15 cellular contexts compared by ENCODE assay signal in genomic region chr22:18971321-18971751, GRCh38. TPM values are rescaled to one million over a fixed set of nuclear protein-coding genes. Genes with fewer than 3 reads are reported as not detected.
DNase-seq lines count a peak whose midpoint lies in the region; ATAC-seq, FAIRE-seq and TF ChIP-seq lines count a peak whose summit lies in the region.
"Had no signal": no experiment of that assay in that cellular context is flagged by ENCODE, and none has a peak within 500 bp of the region (broad histone marks: within the 10 kb centered on the region; RNA-seq: fewer than 3 reads in every experiment).

No MANE protein-coding gene starts in this region.

- H2AFZ ChIP-seq in trophoblast cell (ENCODE audit: insufficient read depth, low read length, poor library complexity): no peak overlapping the region

- no peaks in the 10 kb centered on the region for H3K9me3 ChIP-seq in RWPE2 (ENCODE audit: severe bottlenecking)
- H3K9me3 ChIP-seq in trophoblast cell (ENCODE audit: insufficient read depth, low read depth, low read length): peaks cover 2% of the 10 kb centered on the region
- H3K9me3 ChIP-seq: testis had no signal

- no peaks in the 10 kb centered on the region for H3K9me3 Mint-ChIP-seq in activated naive CD4-positive, alpha-beta T cell treated with anti-CD3 and anti-CD28 coated beads, Interleukin-2, amount 10 ng/mL, durations not matched to agents 7 days and 5 days
- H3K9me3 Mint-ChIP-seq in glutamatergic neuron (ENCODE audit: unreplicated experiment): peaks cover 5% of the 10 kb centered on the region
- no peaks in the 10 kb centered on the region for H3K9me3 Mint-ChIP-seq in activated T-helper 2 cell treated with anti-CD3 and anti-CD28 coated beads, Interferon-gamma antibody, Interleukin-2, Interleukin-4, amounts not matched to agents 10 μg/mL and 5 μg/mL and 100 μg/mL, durations not matched to agents 14 hours and 24 hours and 36 hours
- H3K9me3 Mint-ChIP-seq: activated naive CD8-positive, alpha-beta T cell treated with anti-CD3 and anti-CD28 coated beads, Interleukin-2, amount 10 ng/mL, durations not matched to agents 7 days and 5 days had no signal

- no peak overlapping the region for H3K14ac ChIP-seq in trophoblast cell (ENCODE audit: low read length)

- H3K4me3 ChIP-seq in RWPE2 (ENCODE audit: severe bottlenecking): peak overlapping the region; percentile 85
- H3K4me3 ChIP-seq in trophoblast cell (ENCODE audit: low read depth, low read length): peak overlapping the region; percentile 78

- H3K27me3 ChIP-seq in RWPE2 (ENCODE audit: insufficient read depth, poor library complexity, severe bottlenecking) (no peaks in the 10 kb centered on the region), trophoblast cell (ENCODE audit: insufficient read depth, low read length) (no peaks in the 10 kb centered on the region)
- H3K27me3 ChIP-seq: testis had no signal

- no peak overlapping the region for H3K18ac ChIP-seq in trophoblast cell (ENCODE audit: low read length)

- no peak overlapping the region for H4K8ac ChIP-seq in trophoblast cell (ENCODE audit: low read depth, low read length)

- H2BK120ac ChIP-seq in trophoblast cell (ENCODE audit: insufficient read depth, low read length, poor library complexity): no peak overlapping the region

- H3K4me2 ChIP-seq in trophoblast cell (ENCODE audit: low read length): peak overlapping the region; percentile 98

- CTCF ChIA-PET in activated naive CD4-positive, alpha-beta T cell treated with anti-CD3 and anti-CD28 coated beads, Interleukin-2, amount 10 ng/mL, durations not matched to agents 7 days and 5 days (lab: Charles Lee): no interaction called here

- no peak overlapping the region for H3K9ac ChIP-seq in trophoblast cell (ENCODE audit: low read length)

- H2AK5ac ChIP-seq in trophoblast cell (ENCODE audit: low read length): no peak overlapping the region

- no CpG with 5 or more reads among the region's 19 CpGs for WGBS in trophoblast cell (ENCODE audit: extremely low coverage, insufficient coverage, insufficient read length)

- no peak overlapping the region for H3K27ac Mint-ChIP-seq in activated naive CD4-positive, alpha-beta T cell treated with anti-CD3 and anti-CD28 coated beads, Interleukin-2, amount 10 ng/mL, durations not matched to agents 7 days and 5 days
- no peak overlapping the region for H3K27ac Mint-ChIP-seq in glutamatergic neuron (ENCODE audit: unreplicated experiment)
- no peak overlapping the region for H3K27ac Mint-ChIP-seq in activated T-helper 2 cell treated with anti-CD3 and anti-CD28 coated beads, Interferon-gamma antibody, Interleukin-2, Interleukin-4, amounts not matched to agents 10 μg/mL and 5 μg/mL and 100 μg/mL, durations not matched to agents 14 hours and 24 hours and 36 hours
- H3K27ac Mint-ChIP-seq: activated naive CD8-positive, alpha-beta T cell treated with anti-CD3 and anti-CD28 coated beads, Interleukin-2, amount 10 ng/mL, durations not matched to agents 7 days and 5 days; CD8-positive, alpha-beta memory T cell had no signal

- no peak for DNase-seq in activated naive CD4-positive, alpha-beta T cell treated with anti-CD3 and anti-CD28 coated beads, Interleukin-2, amount 10 ng/mL, durations not matched to agents 7 days and 5 days
- DNase-seq in activated naive CD4-positive, alpha-beta T cell (lab: John Stamatoyannopoulos, UW): no peak
- DNase-seq in RWPE2 (ENCODE audit: low spot score) (no peak), glutamatergic neuron (no peak), trophoblast cell (no peak), RCC 7860 (ENCODE audit: low spot score) (no peak)
- DNase-seq in activated T-helper 2 cell treated with anti-CD3 and anti-CD28 coated beads, Interferon-gamma antibody, Interleukin-2, Interleukin-4, amounts not matched to agents 10 μg/mL and 5 μg/mL and 100 μg/mL, durations not matched to agents 14 hours and 24 hours and 36 hours (ENCODE audit: low spot score): no peak
- DNase-seq: activated naive CD8-positive, alpha-beta T cell treated with anti-CD3 and anti-CD28 coated beads, Interleukin-2, amount 10 ng/mL, durations not matched to agents 7 days and 5 days; Kasumi-1; testis had no signal

- H3K4ac ChIP-seq in trophoblast cell (ENCODE audit: low read depth, low read length): no peak overlapping the region

- peaks cover 3% of the 10 kb centered on the region for H3K79me2 ChIP-seq in trophoblast cell (ENCODE audit: control insufficient read depth, insufficient read depth, low read length, poor library complexity)

- no peak for FAIRE-seq in RCC 7860 (lab: Jason Lieb, UNC)
- FAIRE-seq: A204.1 had no signal

- H3K27ac ChIP-seq in RWPE2 (ENCODE audit: poor library complexity, severe bottlenecking) (no peak overlapping the region), trophoblast cell (ENCODE audit: low read depth, low read length) (no peak overlapping the region)
- H3K27ac ChIP-seq: testis had no signal

- H4K12ac ChIP-seq in trophoblast cell (ENCODE audit: low read depth, low read length): no peak overlapping the region

- no peak overlapping the region for H4K91ac ChIP-seq in trophoblast cell (ENCODE audit: low read depth, low read length)

- H2BK12ac ChIP-seq in trophoblast cell (ENCODE audit: low read length): no peak overlapping the region

- H3K36me3 Mint-ChIP-seq in activated naive CD4-positive, alpha-beta T cell treated with anti-CD3 and anti-CD28 coated beads, Interleukin-2, amount 10 ng/mL, durations not matched to agents 7 days and 5 days: no peaks in the 10 kb centered on the region
- H3K36me3 Mint-ChIP-seq in glutamatergic neuron (ENCODE audit: unreplicated experiment): peaks cover 2% of the 10 kb centered on the region
- no peaks in the 10 kb centered on the region for H3K36me3 Mint-ChIP-seq in activated T-helper 2 cell treated with anti-CD3 and anti-CD28 coated beads, Interferon-gamma antibody, Interleukin-2, Interleukin-4, amounts not matched to agents 10 μg/mL and 5 μg/mL and 100 μg/mL, durations not matched to agents 14 hours and 24 hours and 36 hours (ENCODE audit: low read depth)
- H3K36me3 Mint-ChIP-seq: activated naive CD8-positive, alpha-beta T cell treated with anti-CD3 and anti-CD28 coated beads, Interleukin-2, amount 10 ng/mL, durations not matched to agents 7 days and 5 days; CD8-positive, alpha-beta memory T cell had no signal

- H3K79me1 ChIP-seq in trophoblast cell (ENCODE audit: low read length): no peaks in the 10 kb centered on the region

- no peak for TF ChIP-seq CTCF in RWPE2 (IDR thresholded peaks at IDR 0.05; ENCODE audit: poor library complexity, severe bottlenecking)
- TF ChIP-seq CTCF in glutamatergic neuron (IDR thresholded peaks at IDR 0.05; ENCODE audit: partially characterized antibody, unreplicated experiment): no peak

- H3K4me1 ChIP-seq in RWPE2 (ENCODE audit: insufficient read depth, poor library complexity, severe bottlenecking) (no peaks in the 10 kb centered on the region), trophoblast cell (ENCODE audit: control insufficient read depth in 1 of 2, insufficient read depth in 2 of 2, low read length in 2 of 2) (peaks cover 4% of the 10 kb centered on the region in 2 experiments)
- H3K4me1 ChIP-seq: testis had no signal

- H3K23ac ChIP-seq in trophoblast cell (ENCODE audit: low read length): no peak overlapping the region

- intact Hi-C loops in activated T-helper 2 cell treated with anti-CD3 and anti-CD28 coated beads, Interferon-gamma antibody, Interleukin-2, Interleukin-4, amounts not matched to agents 10 μg/mL and 5 μg/mL and 100 μg/mL, durations not matched to agents 14 hours and 24 hours and 36 hours (cut with micrococcal nuclease): no loop called here

- no peak overlapping the region for H2BK5ac ChIP-seq in trophoblast cell (ENCODE audit: low read depth, low read length, poor library complexity)

- H3K27me3 Mint-ChIP-seq in activated naive CD4-positive, alpha-beta T cell treated with anti-CD3 and anti-CD28 coated beads, Interleukin-2, amount 10 ng/mL, durations not matched to agents 7 days and 5 days: peaks cover 48% of the 10 kb centered on the region
- H3K27me3 Mint-ChIP-seq in glutamatergic neuron (ENCODE audit: unreplicated experiment): peaks cover 14% of the 10 kb centered on the region
- peaks cover 12% of the 10 kb centered on the region for H3K27me3 Mint-ChIP-seq in activated T-helper 2 cell treated with anti-CD3 and anti-CD28 coated beads, Interferon-gamma antibody, Interleukin-2, Interleukin-4, amounts not matched to agents 10 μg/mL and 5 μg/mL and 100 μg/mL, durations not matched to agents 14 hours and 24 hours and 36 hours (ENCODE audit: low read depth)

- H3K4me1 Mint-ChIP-seq in activated naive CD4-positive, alpha-beta T cell treated with anti-CD3 and anti-CD28 coated beads, Interleukin-2, amount 10 ng/mL, durations not matched to agents 7 days and 5 days: peaks cover 4% of the 10 kb centered on the region
- peaks cover 16% of the 10 kb centered on the region for H3K4me1 Mint-ChIP-seq in glutamatergic neuron (ENCODE audit: low read depth, unreplicated experiment)
- no peaks in the 10 kb centered on the region for H3K4me1 Mint-ChIP-seq in activated T-helper 2 cell treated with anti-CD3 and anti-CD28 coated beads, Interferon-gamma antibody, Interleukin-2, Interleukin-4, amounts not matched to agents 10 μg/mL and 5 μg/mL and 100 μg/mL, durations not matched to agents 14 hours and 24 hours and 36 hours (ENCODE audit: low read depth)

- H3K36me3 ChIP-seq in RWPE2 (ENCODE audit: low read depth) (no peaks in the 10 kb centered on the region), trophoblast cell (ENCODE audit: control insufficient read depth in 1 of 2, insufficient read depth in 2 of 2, low read length in 2 of 2) (no peaks in the 10 kb centered on the region)

- H3K4me3 Mint-ChIP-seq in activated naive CD4-positive, alpha-beta T cell treated with anti-CD3 and anti-CD28 coated beads, Interleukin-2, amount 10 ng/mL, durations not matched to agents 7 days and 5 days: peak overlapping the region; percentile 43
- H3K4me3 Mint-ChIP-seq in glutamatergic neuron (ENCODE audit: unreplicated experiment): peak overlapping the region; percentile 15
- H3K4me3 Mint-ChIP-seq in activated T-helper 2 cell treated with anti-CD3 and anti-CD28 coated beads, Interferon-gamma antibody, Interleukin-2, Interleukin-4, amounts not matched to agents 10 μg/mL and 5 μg/mL and 100 μg/mL, durations not matched to agents 14 hours and 24 hours and 36 hours (ENCODE audit: low read depth): no peak overlapping the region
- H3K4me3 Mint-ChIP-seq: activated naive CD8-positive, alpha-beta T cell treated with anti-CD3 and anti-CD28 coated beads, Interleukin-2, amount 10 ng/mL, durations not matched to agents 7 days and 5 days had no signal

- ATAC-seq in RWPE2 (ENCODE audit: low read depth) (no peak), GM19328 (IDR thresholded peaks at IDR 0.05; ENCODE audit: unreplicated experiment) (no peak)

RNA-seq across cellular contexts. Expression of gene PRODH, which starts 35.2 kb away (rescaled TPM):
- total RNA-seq in glutamatergic neuron (ENCODE audit: unreplicated experiment): 4.0 TPM
- 0.97 and 1.5 TPM in 2 replicates for polyA plus RNA-seq in trophoblast cell (2013)
- total RNA-seq in activated T-helper 2 cell treated with anti-CD3 and anti-CD28 coated beads, Interferon-gamma antibody, Interleukin-2, Interleukin-4, amounts not matched to agents 10 μg/mL and 5 μg/mL and 100 μg/mL, durations not matched to agents 14 hours and 24 hours and 36 hours: 0.50 and 0.94 TPM in 2 replicates
- total RNA-seq: OCI-LY7, pulmonary artery endothelial cell had no signal
